In the genomic region with DNA sequence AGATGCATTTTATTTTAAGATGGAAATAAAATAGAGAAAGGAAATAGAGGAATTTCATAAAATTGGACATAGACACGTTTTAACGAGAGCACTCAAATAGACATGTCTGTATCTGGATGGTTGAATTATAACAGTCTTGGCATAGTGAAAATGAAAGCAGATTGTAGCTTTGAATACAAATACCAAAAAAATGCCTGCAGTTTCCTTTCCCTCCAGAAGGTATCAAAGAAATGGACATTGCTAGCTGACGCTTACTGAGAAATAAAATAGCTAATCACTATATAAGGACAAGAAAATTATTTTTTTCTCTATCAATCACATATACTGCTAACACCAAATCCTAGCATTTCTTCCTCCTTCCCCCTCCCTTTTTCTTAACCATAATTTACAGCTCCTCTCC, we compare ENCODE assay signal across 8 cellular contexts. TPM values are rescaled to one million over a fixed set of nuclear protein-coding genes. Genes with fewer than 3 reads are reported as not detected.
DNase-seq lines count a peak whose midpoint lies in the region; ATAC-seq, FAIRE-seq and TF ChIP-seq lines count a peak whose summit lies in the region.

No MANE protein-coding gene starts in this region.

- no peak for TF ChIP-seq POLR2A in H54 (IDR thresholded peaks at IDR 0.05; ENCODE audit: low read depth, low read length)

- no peak for TF ChIP-seq CTCF in hepatocyte (IDR thresholded peaks at IDR 0.05; ENCODE audit: poor library complexity)
- TF ChIP-seq CTCF in WTC11 (IDR thresholded peaks at IDR 0.05), result no peak

- no peaks in the 10 kb centered on the region for H3K9me2 ChIP-seq in GM23248 (ENCODE audit: insufficient read depth)
- no peaks in the 10 kb centered on the region for H3K9me2 ChIP-seq in hepatocyte (replicated peaks; ENCODE audit: insufficient read depth)

- H3K9me3 ChIP-seq in GM23248 (ENCODE audit: low read depth) (no peaks in the 10 kb centered on the region), hepatocyte (ENCODE audit: low read depth) (no peaks in the 10 kb centered on the region)

- peaks cover 18% of the 10 kb centered on the region for H3F3A ChIP-seq in GM23248 (ENCODE audit: insufficient read depth)

- peak overlapping the region; percentile 19; the same call in 1 of the 2 replicates for H3K9ac ChIP-seq in GM23248

- no peak for DNase-seq in GM18507 (ENCODE audit: extremely low spot score, insufficient read length, low read depth)
- peak; percentile 51 for DNase-seq in GM23248
- DNase-seq in RPMI7951 (ENCODE audit: low read depth), result peak; percentile 58
- no peak for DNase-seq in hepatocyte (ENCODE audit: low spot score)
- no peak for DNase-seq in stimulated activated CD4-positive, alpha-beta T cell treated with anti-CD3 and anti-CD28 coated beads, Interleukin-4, amount 100 ng/mL, for 4 hours
- DNase-seq in activated gamma-delta T cell treated with Interleukin-2 at 50 U/mL for 16 hours, result no peak
- no peak for DNase-seq in H54 (ENCODE audit: insufficient read length, low spot score)
- DNase-seq in WTC11 (ENCODE audit: low spot score), result no peak

- H3K36me3 Mint-ChIP-seq in WTC11, result no peaks in the 10 kb centered on the region

- H3K27ac Mint-ChIP-seq in WTC11, result no peak overlapping the region

- H3K27me3 ChIP-seq in GM23248 (replicated peaks; ENCODE audit: insufficient read depth), result no peaks in the 10 kb centered on the region
- H3K27me3 ChIP-seq in hepatocyte, result no peaks in the 10 kb centered on the region

- H3K27ac ChIP-seq in GM23248 (peak overlapping the region; percentile 72), hepatocyte (peak overlapping the region; percentile 72)

- H3K4me2 ChIP-seq in GM23248 (ENCODE audit: unreplicated experiment) (peak overlapping the region; percentile 66), hepatocyte (peak overlapping the region; percentile 55)

- ATAC-seq in WTC11, result no peak

- H3K27me3 Mint-ChIP-seq in WTC11 (ENCODE audit: low read depth), result no peaks in the 10 kb centered on the region

- peaks cover 38% of the 10 kb centered on the region for H3K4me1 ChIP-seq in GM23248 (ENCODE audit: insufficient read depth)
- H3K4me1 ChIP-seq in hepatocyte (ENCODE audit: insufficient read depth), result peaks cover 14% of the 10 kb centered on the region

- in situ Hi-C loops in GM23248 (cut with MboI), result no loop called here

- H3K4me1 Mint-ChIP-seq in WTC11, result peaks cover 16% of the 10 kb centered on the region

- no peak overlapping the region for H3K4me3 Mint-ChIP-seq in WTC11

- no peaks in the 10 kb centered on the region for H4K20me1 ChIP-seq in GM23248 (ENCODE audit: insufficient read depth)
- H4K20me1 ChIP-seq in hepatocyte (ENCODE audit: insufficient read depth, poor library complexity, severe bottlenecking), result no peaks in the 10 kb centered on the region

- H3K79me2 ChIP-seq in GM23248 (ENCODE audit: insufficient read depth) (no peaks in the 10 kb centered on the region), hepatocyte (no peaks in the 10 kb centered on the region)

- FAIRE-seq in GM18507 (lab: Jason Lieb, UNC), result peak; percentile 92
- FAIRE-seq in H54 (lab: Jason Lieb, UNC), result no peak

- POLR2A ChIA-PET in WTC11 (lab: Charles Lee), result interaction anchor here (1.2 kb wide), 1 partner anchor 8 kb away, joined by 3 read pairs; no protein-coding TSS in a partner anchor

- no peaks in the 10 kb centered on the region for H3K9me3 Mint-ChIP-seq in WTC11

- peak overlapping the region; percentile 74 for H2AFZ ChIP-seq in GM23248
- peak overlapping the region; percentile 3 for H2AFZ ChIP-seq in hepatocyte

- CTCF ChIA-PET in WTC11 (lab: Charles Lee), result interaction anchor here (0.5 to 3.3 kb wide), 4 partner anchors 24 to 114 kb away, joined by 4 to 13 read pairs (median 8); no protein-coding TSS in a partner anchor

- peak overlapping the region; percentile 32 for H3K4me3 ChIP-seq in GM23248
- no peak overlapping the region for H3K4me3 ChIP-seq in hepatocyte

- H3K36me3 ChIP-seq in GM23248 (ENCODE audit: low read depth) (no peaks in the 10 kb centered on the region), hepatocyte (replicated peaks; ENCODE audit: insufficient read depth, low read depth) (no peaks in the 10 kb centered on the region)

- 10 to 13% methylated on average over 3 of the region's 3 CpGs for WGBS in GM23248 (ENCODE audit: low coverage in 1 of 2, low lambda C conversion rate in 2 of 2, missing lambda C conversion rate in 2 of 2), 2 experiments
- WGBS in hepatocyte (ENCODE audit: low lambda C conversion rate, missing lambda C conversion rate), result 85% methylated on average over 3 of the region's 3 CpGs

TF ChIP-seq in WTC11, 78 proteins besides CTCF, POLR2A, EP300 and RAD21 (continues in another document):
- no peak for TF ChIP-seq SMAD4 (CRISPR knock-in tag; IDR thresholded peaks at IDR 0.05)
- TF ChIP-seq ZNF317 (CRISPR knock-in tag; IDR thresholded peaks at IDR 0.05; ENCODE audit: borderline replicate concordance, low read depth), result no peak
- no peak for TF ChIP-seq AFF4 (CRISPR knock-in tag; IDR thresholded peaks at IDR 0.05; ENCODE audit: borderline replicate concordance)
- TF ChIP-seq OVOL2 (CRISPR knock-in tag; IDR thresholded peaks at IDR 0.05; ENCODE audit: borderline replicate concordance), result no peak
- TF ChIP-seq CDX4 (CRISPR knock-in tag; IDR thresholded peaks at IDR 0.05; ENCODE audit: borderline replicate concordance), result no peak
- TF ChIP-seq, protein P1, sequence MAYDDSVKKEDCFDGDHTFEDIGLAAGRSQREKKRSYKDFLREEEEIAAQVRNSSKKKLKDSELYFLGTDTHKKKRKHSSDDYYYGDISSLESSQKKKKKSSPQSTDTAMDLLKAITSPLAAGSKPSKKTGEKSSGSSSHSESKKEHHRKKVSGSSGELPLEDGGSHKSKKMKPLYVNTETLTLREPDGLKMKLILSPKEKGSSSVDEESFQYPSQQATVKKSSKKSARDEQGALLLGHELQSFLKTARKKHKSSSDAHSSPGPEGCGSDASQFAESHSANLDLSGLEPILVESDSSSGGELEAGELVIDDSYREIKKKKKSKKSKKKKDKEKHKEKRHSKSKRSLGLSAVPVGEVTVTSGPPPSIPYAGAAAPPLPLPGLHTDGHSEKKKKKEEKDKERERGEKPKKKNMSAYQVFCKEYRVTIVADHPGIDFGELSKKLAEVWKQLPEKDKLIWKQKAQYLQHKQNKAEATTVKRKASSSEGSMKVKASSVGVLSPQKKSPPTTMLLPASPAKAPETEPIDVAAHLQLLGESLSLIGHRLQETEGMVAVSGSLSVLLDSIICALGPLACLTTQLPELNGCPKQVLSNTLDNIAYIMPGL (CRISPR knock-in tag; IDR thresholded peaks at IDR 0.05), result no peak
- no peak for TF ChIP-seq TEAD1 (CRISPR knock-in tag; IDR thresholded peaks at IDR 0.05)
- TF ChIP-seq GRHL2 (CRISPR knock-in tag; IDR thresholded peaks at IDR 0.05; ENCODE audit: insufficient replicate concordance, severe bottlenecking), result no peak
- no peak for TF ChIP-seq GTF2I (CRISPR knock-in tag; conservative IDR thresholded peaks at IDR 0.05)
- TF ChIP-seq ESRRA (CRISPR knock-in tag; IDR thresholded peaks at IDR 0.05; ENCODE audit: borderline replicate concordance), result no peak

RNA-seq across cellular contexts. Expression of gene MAPRE2, which starts 11.4 kb away (rescaled TPM):
- 6.1 and 11.2 TPM in 2 replicates for total RNA-seq in GM23248 (2014; rRNA removed; shearing (Covaris generic))
- 16.0 and 16.1 TPM in 2 replicates for polyA plus RNA-seq in GM23248 (2016; fragmentation: Nextera tagmentation; extraction: Ambion mirVana)
- 24.3 and 32.0 TPM in 2 replicates for total RNA-seq in RPMI7951 (2014; rRNA removed; shearing (Covaris generic))
- 27.6 and 28.2 TPM in 2 replicates for total RNA-seq in hepatocyte
- polyA plus RNA-seq in hepatocyte, result 19.1 and 21.1 TPM in 2 replicates
- total RNA-seq in WTC11 (2021), result 20.4 to 21.2 TPM (median 20.8 TPM) in 3 replicates

Comparison
In these comparisons a context has a peak if more than half of its experiments do, and no peak if none do; other contexts are left out.
1. DNase-seq: peak in GM23248 (single experiment) and RPMI7951 (single experiment); none in GM18507 (single experiment), hepatocyte (single experiment), stimulated activated CD4-positive, alpha-beta T cell treated with anti-CD3 and anti-CD28 coated beads, Interleukin-4, amount 100 ng/mL, for 4 hours (0 of 2), activated gamma-delta T cell treated with Interleukin-2 at 50 U/mL for 16 hours (single experiment), H54 (single experiment) and WTC11 (single experiment).